Comparison of ENCODE assay signal across 8 cellular contexts in the genomic region with DNA sequence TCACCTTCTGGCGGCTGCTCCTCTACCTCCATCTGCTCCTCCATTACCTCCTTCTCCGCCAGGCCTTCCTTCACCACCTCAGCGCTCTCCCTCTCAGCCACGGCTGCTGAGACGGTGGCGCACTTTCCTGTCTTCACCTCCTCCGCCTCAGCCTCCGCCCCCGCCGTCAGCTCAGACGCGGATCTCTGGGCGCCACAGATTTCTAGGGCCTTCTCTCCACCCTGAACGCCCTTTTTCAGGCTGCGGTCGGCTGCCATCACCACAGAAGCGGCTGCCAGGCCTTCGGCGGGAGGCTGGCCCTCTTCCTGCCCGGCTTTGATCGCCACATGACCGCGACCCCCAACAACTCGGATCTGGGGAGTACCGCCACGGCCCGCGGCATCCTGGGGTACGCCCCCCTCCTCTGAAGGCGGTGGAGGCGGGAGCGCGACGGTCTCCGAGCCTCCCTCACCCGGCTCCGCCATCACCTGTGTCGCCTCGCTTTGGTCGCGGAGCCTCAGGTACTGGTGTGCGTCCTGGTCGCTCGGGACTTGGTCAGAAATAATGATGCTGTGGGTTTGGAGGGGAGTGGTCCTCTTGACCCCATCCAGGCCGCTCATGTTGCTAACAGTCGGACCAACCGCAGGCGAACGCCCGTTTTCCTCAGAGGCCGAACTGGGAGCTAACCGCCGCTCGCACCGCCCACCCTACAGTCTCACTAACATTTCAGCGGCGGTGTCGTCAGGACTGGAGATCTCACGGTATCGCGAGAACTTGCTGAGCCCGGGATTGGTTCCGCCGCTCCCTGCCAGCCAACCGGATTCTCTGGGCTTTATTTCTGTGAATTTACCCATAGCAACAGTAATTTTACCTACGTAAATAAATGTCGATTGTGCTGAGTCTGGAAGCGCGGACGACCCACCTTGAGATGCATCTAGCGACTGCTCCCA. TPM values are rescaled to one million over a fixed set of nuclear protein-coding genes. Genes with fewer than 3 reads are reported as not detected.
DNase-seq lines count a peak whose midpoint lies in the region; ATAC-seq and TF ChIP-seq lines count a peak whose summit lies in the region.

A gene (minus strand): TSS at position 699 of the 929 bp plus-strand sequence. CDS start 100 bp downstream, at position 599.

- H3K36me3 ChIP-seq in mucosa of rectum (ENCODE audit: control insufficient read depth in 2 of 2, insufficient read depth in 2 of 2, low read length in 2 of 2): peaks cover 2 to 3% of the 10 kb centered on the region in 2 donors

- peaks cover 50% of the 10 kb centered on the region for H3K4me1 Mint-ChIP-seq in activated T-cell treated with anti-CD3 and anti-CD28 coated beads, Interleukin-2, amount 50 U/mL, for 24 hours (ENCODE audit: low read depth)

- no peaks in the 10 kb centered on the region for H3K27me3 ChIP-seq in mucosa of rectum (ENCODE audit: control insufficient read depth in 2 of 2, insufficient read depth in 2 of 2, low read length in 2 of 2)

- ATAC-seq in GM21717 (IDR thresholded peaks at IDR 0.05; ENCODE audit: unreplicated experiment): peak; percentile 96

- peak within 1 kb of the TSS; percentile 91 for H3K4me3 Mint-ChIP-seq in activated T-cell treated with anti-CD3 and anti-CD28 coated beads, Interleukin-2, amount 50 U/mL, for 24 hours

- H3K27ac Mint-ChIP-seq in activated T-cell treated with anti-CD3 and anti-CD28 coated beads, Interleukin-2, amount 50 U/mL, for 24 hours: peak within 1 kb of the TSS; percentile 100

- no peaks in the 10 kb centered on the region for H3K27me3 Mint-ChIP-seq in activated T-cell treated with anti-CD3 and anti-CD28 coated beads, Interleukin-2, amount 50 U/mL, for 24 hours

- peak within 1 kb of the TSS; percentile 97 to 99 for H3K9ac ChIP-seq in mucosa of rectum (ENCODE audit: low read depth in 1 of 2, low read length in 2 of 2)

- H3K9me3 Mint-ChIP-seq in activated T-cell treated with anti-CD3 and anti-CD28 coated beads, Interleukin-2, amount 50 U/mL, for 24 hours: no peaks in the 10 kb centered on the region

- in situ Hi-C loops in KBM-7 (cut with MboI; ENCODE audit: low pct_unique_long_range_greater_than_20kb, low sequenced_read_pairs): no loop called here

- peak; percentile 97 for DNase-seq in DMS53 (lab: John Stamatoyannopoulos, UW)
- peak; percentile 96 for DNase-seq in KBM-7
- peak; percentile 92 for DNase-seq in activated T-cell treated with anti-CD3 and anti-CD28 coated beads, Interleukin-2, amount 50 U/mL, for 24 hours
- peak; percentile 96 to 97 for DNase-seq in erythroblast (lab: John Stamatoyannopoulos, UW)
- DNase-seq in stimulated activated CD8-positive, alpha-beta memory T cell treated with anti-CD3 and anti-CD28 coated beads, Interleukin-4, amount 100 ng/mL, for 48 hours: peak; percentile 94

- peak within 1 kb of the TSS; percentile 99 for H3K27ac ChIP-seq in mucosa of rectum (ENCODE audit: low read depth in 2 of 2, low read length in 2 of 2)

- H3K4me1 ChIP-seq in mucosa of rectum (ENCODE audit: control insufficient read depth in 2 of 2, insufficient read depth in 2 of 2, low read length in 2 of 2): peaks cover 15 to 26% of the 10 kb centered on the region in 2 donors

- no peaks in the 10 kb centered on the region for H3K9me3 ChIP-seq in mucosa of rectum (ENCODE audit: control insufficient read depth in 2 of 2, low read length in 2 of 2)

- H3K4me3 ChIP-seq in mucosa of rectum (ENCODE audit: low read length in 2 of 2): peak within 1 kb of the TSS; percentile 98 to 99

- peaks cover 53% of the 10 kb centered on the region for H3K36me3 Mint-ChIP-seq in activated T-cell treated with anti-CD3 and anti-CD28 coated beads, Interleukin-2, amount 50 U/mL, for 24 hours (ENCODE audit: low read depth)

- TF ChIP-seq POLR2A in erythroblast (IDR thresholded peaks at IDR 0.05; ENCODE audit: low read length): peak; percentile 99

TF ChIP-seq in PFSK-1, 5 proteins besides CTCF, POLR2A, EP300 and RAD21:
- TF ChIP-seq SIN3A (IDR thresholded peaks at IDR 0.05; ENCODE audit: borderline replicate concordance, insufficient read depth, low read length): peak; percentile 65; the same call in 1 of the 2 replicates
- peak; percentile 68; the same call in 1 of the 2 replicates for TF ChIP-seq TAF1 (IDR thresholded peaks at IDR 0.05; ENCODE audit: borderline replicate concordance, insufficient read depth, low read length)
- TF ChIP-seq POLR2AphosphoS5 (IDR thresholded peaks at IDR 0.05; ENCODE audit: low read depth, low read length): peak; percentile 88
- no peak for TF ChIP-seq FOXP2 (optimal IDR thresholded peaks at IDR 0.05; ENCODE audit: borderline replicate concordance, extremely low read depth, extremely low read length, insufficient read depth)
- TF ChIP-seq, protein P1, sequence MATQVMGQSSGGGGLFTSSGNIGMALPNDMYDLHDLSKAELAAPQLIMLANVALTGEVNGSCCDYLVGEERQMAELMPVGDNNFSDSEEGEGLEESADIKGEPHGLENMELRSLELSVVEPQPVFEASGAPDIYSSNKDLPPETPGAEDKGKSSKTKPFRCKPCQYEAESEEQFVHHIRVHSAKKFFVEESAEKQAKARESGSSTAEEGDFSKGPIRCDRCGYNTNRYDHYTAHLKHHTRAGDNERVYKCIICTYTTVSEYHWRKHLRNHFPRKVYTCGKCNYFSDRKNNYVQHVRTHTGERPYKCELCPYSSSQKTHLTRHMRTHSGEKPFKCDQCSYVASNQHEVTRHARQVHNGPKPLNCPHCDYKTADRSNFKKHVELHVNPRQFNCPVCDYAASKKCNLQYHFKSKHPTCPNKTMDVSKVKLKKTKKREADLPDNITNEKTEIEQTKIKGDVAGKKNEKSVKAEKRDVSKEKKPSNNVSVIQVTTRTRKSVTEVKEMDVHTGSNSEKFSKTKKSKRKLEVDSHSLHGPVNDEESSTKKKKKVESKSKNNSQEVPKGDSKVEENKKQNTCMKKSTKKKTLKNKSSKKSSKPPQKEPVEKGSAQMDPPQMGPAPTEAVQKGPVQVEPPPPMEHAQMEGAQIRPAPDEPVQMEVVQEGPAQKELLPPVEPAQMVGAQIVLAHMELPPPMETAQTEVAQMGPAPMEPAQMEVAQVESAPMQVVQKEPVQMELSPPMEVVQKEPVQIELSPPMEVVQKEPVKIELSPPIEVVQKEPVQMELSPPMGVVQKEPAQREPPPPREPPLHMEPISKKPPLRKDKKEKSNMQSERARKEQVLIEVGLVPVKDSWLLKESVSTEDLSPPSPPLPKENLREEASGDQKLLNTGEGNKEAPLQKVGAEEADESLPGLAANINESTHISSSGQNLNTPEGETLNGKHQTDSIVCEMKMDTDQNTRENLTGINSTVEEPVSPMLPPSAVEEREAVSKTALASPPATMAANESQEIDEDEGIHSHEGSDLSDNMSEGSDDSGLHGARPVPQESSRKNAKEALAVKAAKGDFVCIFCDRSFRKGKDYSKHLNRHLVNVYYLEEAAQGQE (IDR thresholded peaks at IDR 0.05; ENCODE audit: insufficient read depth in 1 of 2, low read depth in 2 of 2, low read length in 2 of 2): no peak

RNA-seq across cellular contexts. Expression of the gene that starts here (rescaled TPM):
- polyA plus RNA-seq in PFSK-1 (2012; ENCODE audit: insufficient read length, low read depth): 32.3 TPM

Comparison
In these comparisons a context has a peak if more than half of its experiments do, and no peak if none do; other contexts are left out.
1. Peak in every context shown above with its lines: DNase-seq, ATAC-seq, H3K4me3 ChIP-seq and H3K27ac ChIP-seq.